ENCODE assay signal across 23 cellular contexts in the genomic region with DNA sequence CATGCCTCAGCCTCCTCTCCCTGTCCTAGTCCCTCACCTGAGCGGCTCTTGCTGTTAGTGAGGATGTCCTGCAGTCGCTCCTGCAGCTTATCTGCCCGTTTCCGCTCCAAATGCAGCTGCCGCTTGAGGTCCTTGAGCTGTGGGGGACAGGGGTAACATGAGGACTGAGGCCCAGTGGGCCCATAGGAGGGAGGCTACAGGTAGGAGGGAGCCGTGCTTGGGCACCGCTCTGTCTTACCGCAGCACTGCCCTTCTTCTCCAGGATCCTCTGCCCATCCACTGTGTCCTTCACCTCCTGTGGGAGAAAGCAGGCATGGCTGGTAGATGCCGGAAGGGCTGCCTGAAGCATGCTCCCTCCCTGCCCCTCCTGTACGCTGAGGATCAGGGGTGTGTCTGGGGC. TPM values are rescaled to one million over a fixed set of nuclear protein-coding genes. Genes with fewer than 3 reads are reported as not detected.
DNase-seq lines count a peak whose midpoint lies in the region; ATAC-seq, FAIRE-seq and TF ChIP-seq lines count a peak whose summit lies in the region.
"Had no signal": no experiment of that assay in that cellular context is flagged by ENCODE, and none has a peak within 500 bp of the region (broad histone marks: within the 10 kb centered on the region; RNA-seq: fewer than 3 reads in every experiment).

No MANE protein-coding gene starts in this region.

- H3K4me2 ChIP-seq in K562 (ENCODE audit: insufficient read depth, low read length) (no peak overlapping the region), hepatocyte (no peak overlapping the region)
- H3K4me2 ChIP-seq: BLaER1 treated with 17β-estradiol and CSF1 and Interleukin-3, amounts not matched to agents 10 nM and 100 nM had no signal

- in situ Hi-C loops in K562 (cut with MboI) = no loop called here

- H3K9me1 ChIP-seq in K562 (ENCODE audit: control insufficient read depth, insufficient read depth, low read length) = no peaks in the 10 kb centered on the region

- H3K4me1 Mint-ChIP-seq in stimulated activated effector memory CD8-positive, alpha-beta T cell treated with anti-CD3 and anti-CD28 coated beads, Interleukin-12 subunit alpha, Interleukin-12 subunit beta, amount 100 ng/mL, for 72 hours = no peaks in the 10 kb centered on the region
- no peaks in the 10 kb centered on the region; the same call in 1 of the 2 replicates for H3K4me1 Mint-ChIP-seq in HFFc6 (ENCODE audit: low read depth)
- H3K4me1 Mint-ChIP-seq: B cell had no signal

- H3K4me3 Mint-ChIP-seq in stimulated activated effector memory CD8-positive, alpha-beta T cell treated with anti-CD3 and anti-CD28 coated beads, Interleukin-12 subunit alpha, Interleukin-12 subunit beta, amount 100 ng/mL, for 72 hours = no peak overlapping the region
- no peak overlapping the region for H3K4me3 Mint-ChIP-seq in HFFc6
- H3K4me3 Mint-ChIP-seq: B cell; CD4-positive, alpha-beta T cell; CD8-positive, alpha-beta T cell had no signal

- no peaks in the 10 kb centered on the region for H4K20me1 ChIP-seq in K562 (replicated peaks; ENCODE audit: control insufficient read depth, insufficient read depth, low read length)
- no peaks in the 10 kb centered on the region for H4K20me1 ChIP-seq in hepatocyte (ENCODE audit: insufficient read depth, poor library complexity, severe bottlenecking)

- TF ChIP-seq RAD21 in K562 (CRISPR knock-in tag; conservative IDR thresholded peaks at IDR 0.05 in 1 of 2, IDR thresholded peaks at IDR 0.05 in 1 of 2) = no peak

- H3K9me3 ChIP-seq in HEK293 (ENCODE audit: control insufficient read depth, insufficient read depth, low read depth, low read length) = no peaks in the 10 kb centered on the region
- no peaks in the 10 kb centered on the region for H3K9me3 ChIP-seq in K562 (replicated peaks; ENCODE audit: control insufficient read depth, insufficient read depth, low read depth, low read length)
- no peaks in the 10 kb centered on the region for H3K9me3 ChIP-seq in hepatocyte (ENCODE audit: low read depth)
- H3K9me3 ChIP-seq: BLaER1 treated with 17β-estradiol and CSF1 and Interleukin-3, amounts not matched to agents 10 nM and 100 nM; Caco-2 had no signal

- H3K27ac ChIP-seq in HEK293 (ENCODE audit: extremely low read depth, low read depth, low read length) (no peak overlapping the region), K562 (ENCODE audit: extremely low read depth, low read depth, low read length) (no peak overlapping the region; the same call in 2 of the 3 replicates), hepatocyte (no peak overlapping the region)
- H3K27ac ChIP-seq: BLaER1 treated with 17β-estradiol and CSF1 and Interleukin-3, amounts not matched to agents 10 nM and 100 nM; C4-2B had no signal

- no peaks in the 10 kb centered on the region for H3K9me3 Mint-ChIP-seq in stimulated activated effector memory CD8-positive, alpha-beta T cell treated with anti-CD3 and anti-CD28 coated beads, Interleukin-12 subunit alpha, Interleukin-12 subunit beta, amount 100 ng/mL, for 72 hours
- no peaks in the 10 kb centered on the region for H3K9me3 Mint-ChIP-seq in HFFc6
- H3K9me3 Mint-ChIP-seq: CD4-positive, alpha-beta T cell; CD8-positive, alpha-beta T cell had no signal

- H3K4me3 ChIP-seq in HEK293 (ENCODE audit: low read depth, low read length) (no peak overlapping the region), K562 (no peak overlapping the region), hepatocyte (no peak overlapping the region)
- H3K4me3 ChIP-seq: BLaER1 treated with 17β-estradiol and CSF1 and Interleukin-3, amounts not matched to agents 10 nM and 100 nM had no signal

- H3K79me2 ChIP-seq in K562 (ENCODE audit: control insufficient read depth, insufficient read depth, low read length) = no peaks in the 10 kb centered on the region
- H3K79me2 ChIP-seq in hepatocyte = no peaks in the 10 kb centered on the region

- no TSS peak for BruUV-seq in K562 (replicated peaks; lab: Mats Ljungman, UMichigan)

- DNase-seq in K562 (ENCODE audit: extremely low read depth in 1 of 4, low spot score in 3 of 4) = no peak
- no peak for DNase-seq in stimulated activated effector memory CD8-positive, alpha-beta T cell treated with anti-CD3 and anti-CD28 coated beads, Interleukin-12 subunit alpha, Interleukin-12 subunit beta, amount 100 ng/mL, for 72 hours (ENCODE audit: low spot score in 2 of 2)
- no peak for DNase-seq in HuH-7.5 (ENCODE audit: low spot score)
- DNase-seq in hepatocyte (ENCODE audit: low spot score) = no peak
- DNase-seq in HFFc6 = no peak
- DNase-seq: 8988T; AML-193; Caco-2; Calu3; CD4-positive, alpha-beta T cell; CD8-positive, alpha-beta T cell; DMS79 treated with DMSO at 0.1 percent for 48 hours; GF-D8 had no signal

- H2AFZ ChIP-seq in K562 (ENCODE audit: low read depth, low read length) (no peak overlapping the region), hepatocyte (no peak overlapping the region)

- POLR2A ChIA-PET in HEK293 (lab: Yijun Ruan, JAX) = no interaction called here
- POLR2A ChIA-PET in K562 (lab: Yijun Ruan, JAX) = interaction anchor here (0.6 to 1.2 kb wide), 2 partner anchors 9 to 149 kb away, joined by 3 read pairs; no protein-coding TSS in a partner anchor

- H3K36me3 Mint-ChIP-seq in stimulated activated effector memory CD8-positive, alpha-beta T cell treated with anti-CD3 and anti-CD28 coated beads, Interleukin-12 subunit alpha, Interleukin-12 subunit beta, amount 100 ng/mL, for 72 hours = peaks cover 96% of the 10 kb centered on the region
- H3K36me3 Mint-ChIP-seq in HFFc6 (ENCODE audit: low read depth) = peaks cover 24% of the 10 kb centered on the region

- 93% methylated on average over 2 of the region's 10 CpGs for WGBS in K562 (ENCODE audit: insufficient coverage, low coverage, missing lambda C conversion rate)
- 91% methylated on average over 10 of the region's 10 CpGs for WGBS in hepatocyte (ENCODE audit: low lambda C conversion rate, missing lambda C conversion rate)

- TF ChIP-seq POLR2A in K562 (conservative IDR thresholded peaks at IDR 0.05) = no peak

- CTCF ChIA-PET in HEK293 (lab: Yijun Ruan, JAX) (no interaction called here), K562 (lab: Yijun Ruan, JAX; ENCODE audit: low intra/inter-chr PET ratio) (no interaction called here)

- FAIRE-seq in K562 (lab: Jason Lieb, UNC) = no peak
- FAIRE-seq: A204.1, D721Med, G401.6, GM12891, GM19239 had no signal

- intact Hi-C loops in K562 (cut with micrococcal nuclease) = no loop called here

- no peaks in the 10 kb centered on the region; the same call in 1 of the 2 replicates for H3K27me3 Mint-ChIP-seq in HFFc6 (ENCODE audit: insufficient read depth)
- H3K27me3 Mint-ChIP-seq: B cell; CD4-positive, alpha-beta T cell had no signal

- H3K36me3 ChIP-seq in HEK293 (ENCODE audit: control insufficient read depth in 2 of 2, insufficient read depth in 1 of 2, low read length in 2 of 2) (peaks cover 31 to 67% of the 10 kb centered on the region in 2 experiments), K562 (ENCODE audit: control insufficient read depth, insufficient read depth, low read length) (peaks cover 59% of the 10 kb centered on the region; the same call in 2 of the 3 replicates), hepatocyte (replicated peaks; ENCODE audit: insufficient read depth, low read depth) (no peaks in the 10 kb centered on the region)

- peak overlapping the region in 1 of 2 experiments; percentile 43; a peak in 2 of 4 replicates for H3K9ac ChIP-seq in K562 (ENCODE audit: insufficient read depth in 1 of 2, low read depth in 2 of 2, low read length in 2 of 2)
- H3K9ac ChIP-seq: BLaER1 treated with 17β-estradiol and CSF1 and Interleukin-3, amounts not matched to agents 10 nM and 100 nM had no signal

- TF ChIP-seq CTCF in HEK293 (tag by site-specific recombination; IDR thresholded peaks at IDR 0.05) (no peak), K562 (IDR thresholded peaks at IDR 0.05 in 2 of 3, conservative IDR thresholded peaks at IDR 0.05 in 1 of 3; ENCODE audit: insufficient read depth in 2 of 3, low read depth in 1 of 3, low read length in 3 of 3) (no peak), hepatocyte (IDR thresholded peaks at IDR 0.05; ENCODE audit: poor library complexity) (no peak), HFFc6 (IDR thresholded peaks at IDR 0.05) (no peak)

- ATAC-seq in K562 (peak; percentile 55), HG02763 (IDR thresholded peaks at IDR 0.05; ENCODE audit: unreplicated experiment) (no peak)
- ATAC-seq in stimulated activated effector memory CD8-positive, alpha-beta T cell treated with anti-CD3 and anti-CD28 coated beads, Interleukin-12 subunit alpha, Interleukin-12 subunit beta, amount 100 ng/mL, for 72 hours = no peak
- ATAC-seq: CD8-positive, alpha-beta T cell had no signal

- H3K4me1 ChIP-seq in HEK293 (ENCODE audit: control insufficient read depth, insufficient read depth, low read length) (no peaks in the 10 kb centered on the region), K562 (replicated peaks in 1 of 2; ENCODE audit: control insufficient read depth in 2 of 2, insufficient read depth in 2 of 2, low read length in 2 of 2) (peaks cover 5 to 9% of the 10 kb centered on the region in 2 experiments; a peak in 3 of 5 replicates), hepatocyte (ENCODE audit: insufficient read depth) (no peaks in the 10 kb centered on the region)
- H3K4me1 ChIP-seq: Caco-2 had no signal

- H3K27ac Mint-ChIP-seq in stimulated activated effector memory CD8-positive, alpha-beta T cell treated with anti-CD3 and anti-CD28 coated beads, Interleukin-12 subunit alpha, Interleukin-12 subunit beta, amount 100 ng/mL, for 72 hours = peak overlapping the region; percentile 53
- H3K27ac Mint-ChIP-seq in HFFc6 = no peak overlapping the region
- H3K27ac Mint-ChIP-seq: B cell; CD4-positive, alpha-beta T cell; CD8-positive, alpha-beta T cell had no signal

- H3K27me3 ChIP-seq in K562 (ENCODE audit: control insufficient read depth in 2 of 2, insufficient read depth in 2 of 2, low read length in 2 of 2) = no peaks in the 10 kb centered on the region
- no peaks in the 10 kb centered on the region for H3K27me3 ChIP-seq in hepatocyte

- no peaks in the 10 kb centered on the region for H3K9me2 ChIP-seq in hepatocyte (replicated peaks; ENCODE audit: insufficient read depth)

- TF ChIP-seq EP300 in K562 (IDR thresholded peaks at IDR 0.05; ENCODE audit: low read length) = no peak

RNA-seq across cellular contexts. Expression of a gene that starts 9.5 kb away (rescaled TPM):
- total RNA-seq in K562 (2011; cell fraction: chromatin; rRNA removed; ENCODE audit: low replicate concordance) = 6.1 and 10.2 TPM in 2 replicates
- total RNA-seq in K562 (2011; cell fraction: nucleolus; rRNA removed) = 3.3 and 3.7 TPM in 2 replicates
- 4.0 and 5.6 TPM in 2 replicates for total RNA-seq in K562 (2011; cell fraction: nucleoplasm; rRNA removed)
- total RNA-seq in K562 (2014; rRNA removed) (0.20 TPM in 1 of 2 replicates, not detected in the other), K562 (2014; rRNA removed; fragmentation: Illumina TruSeq; extraction: Trizol) (0.16 and 0.22 TPM in 2 replicates), K562 (2015; rRNA removed; fragmentation: Illumina TruSeq; extraction: Trizol) (0.19 and 0.36 TPM in 2 replicates), K562 (2021) (0.75 and 0.83 TPM in 2 replicates), hepatocyte (0.64 and 0.87 TPM in 2 replicates)
- polyA plus RNA-seq in K562 (2011; rRNA removed) (0.42 and 0.72 TPM in 2 replicates), K562 (2014; fragmentation: Illumina TruSeq; extraction: Trizol) (0.78 and 0.83 TPM in 2 replicates), K562 (2014; fragmentation: Nextera tagmentation; extraction: Ambion mirVana) (under 1 TPM; 0.06 to 0.14 TPM), K562 (2014; rRNA removed) (0.39 and 0.60 TPM in 2 replicates), hepatocyte (2.0 and 3.2 TPM in 2 replicates)
- 0.31 and 0.49 TPM in 2 replicates for polyA plus RNA-seq in K562 (2011; cell fraction: cytosol; rRNA removed)
- polyA plus RNA-seq in K562 (2011; cell fraction: nucleus; rRNA removed) = 5.4 and 6.7 TPM in 2 replicates
- polyA plus RNA-seq in K562 (2012) = 0.76 and 3.4 TPM in 2 replicates
- polyA minus RNA-seq in K562 (2011; rRNA and poly(A)+ RNA removed) = 0.32 and 0.51 TPM in 2 replicates
- polyA minus RNA-seq in K562 (2011; cell fraction: cytosol; rRNA and poly(A)+ RNA removed) = 0.48 TPM in 1 of 2 replicates, not detected in the other
- polyA minus RNA-seq in K562 (2011; cell fraction: nucleus; rRNA and poly(A)+ RNA removed) = 0.67 and 1.00 TPM in 2 replicates
- 1 to 10 TPM; 3.0 to 6.2 (median 5.4) TPM for total RNA-seq in HFFc6 (2021; fragmentation: NEBNext Ultra II Directional; extraction: Animal tissue kit (Norgen Biotek cat#: 25700))

RNA-seq across cellular contexts. Expression of a gene that starts 20.9 kb away (rescaled TPM):
- total RNA-seq in K562 (2011; cell fraction: chromatin; rRNA removed; ENCODE audit: low replicate concordance) = 195 and 197 TPM in 2 replicates
- 52.9 and 55.0 TPM in 2 replicates for total RNA-seq in K562 (2011; cell fraction: nucleolus; rRNA removed)
- total RNA-seq in K562 (2011; cell fraction: nucleoplasm; rRNA removed) = 112 and 180 TPM in 2 replicates
- total RNA-seq in K562 (2014; rRNA removed) = 21.7 and 24.0 TPM in 2 replicates
- 15.3 and 16.2 TPM in 2 replicates for total RNA-seq in K562 (2014; rRNA removed; fragmentation: Illumina TruSeq; extraction: Trizol)
- total RNA-seq in K562 (2015; rRNA removed; fragmentation: Illumina TruSeq; extraction: Trizol) = 18.4 and 20.8 TPM in 2 replicates
- 27.4 and 37.5 TPM in 2 replicates for total RNA-seq in K562 (2021)
- 28.8 and 31.9 TPM in 2 replicates for polyA plus RNA-seq in K562 (2011; rRNA removed)
- 15.3 and 19.5 TPM in 2 replicates for polyA plus RNA-seq in K562 (2011; cell fraction: cytosol; rRNA removed)
- polyA plus RNA-seq in K562 (2011; cell fraction: nucleus; rRNA removed) = 159 and 162 TPM in 2 replicates
- polyA plus RNA-seq in K562 (2012) = 26.9 and 43.0 TPM in 2 replicates
- 27.3 and 31.0 TPM in 2 replicates for polyA plus RNA-seq in K562 (2014; fragmentation: Illumina TruSeq; extraction: Trizol)
- 1 to 10 TPM; 4.1 to 4.6 TPM for polyA plus RNA-seq in K562 (2014; fragmentation: Nextera tagmentation; extraction: Ambion mirVana)
- polyA plus RNA-seq in K562 (2014; rRNA removed) = 41.6 and 42.4 TPM in 2 replicates
- polyA minus RNA-seq in K562 (2011; rRNA and poly(A)+ RNA removed) = 26.0 and 41.0 TPM in 2 replicates
- polyA minus RNA-seq in K562 (2011; cell fraction: cytosol; rRNA and poly(A)+ RNA removed) = 7.2 and 8.1 TPM in 2 replicates
- polyA minus RNA-seq in K562 (2011; cell fraction: nucleus; rRNA and poly(A)+ RNA removed) = 21.1 and 50.1 TPM in 2 replicates
- 17.8 and 20.2 TPM in 2 replicates for total RNA-seq in hepatocyte
- polyA plus RNA-seq in hepatocyte = 30.6 and 31.4 TPM in 2 replicates
- 10 to 100 TPM; 23.2 to 32.1 (median 27.5) TPM for total RNA-seq in HFFc6 (2021; fragmentation: NEBNext Ultra II Directional; extraction: Animal tissue kit (Norgen Biotek cat#: 25700))

RNA-seq across cellular contexts. Expression of a gene that starts 23.8 kb away (rescaled TPM):
- 120 and 216 TPM in 2 replicates for total RNA-seq in K562 (2011; cell fraction: chromatin; rRNA removed; ENCODE audit: low replicate concordance)
- total RNA-seq in K562 (2011; cell fraction: nucleolus; rRNA removed) = 104 TPM in 2 replicates
- 75.4 and 94.3 TPM in 2 replicates for total RNA-seq in K562 (2011; cell fraction: nucleoplasm; rRNA removed)
- 59.0 and 62.6 TPM in 2 replicates for total RNA-seq in K562 (2014; rRNA removed)
- 34.1 and 37.5 TPM in 2 replicates for total RNA-seq in K562 (2014; rRNA removed; fragmentation: Illumina TruSeq; extraction: Trizol)
- total RNA-seq in K562 (2015; rRNA removed; fragmentation: Illumina TruSeq; extraction: Trizol) = 38.3 and 38.7 TPM in 2 replicates
- total RNA-seq in K562 (2021) = 87.0 and 93.0 TPM in 2 replicates
- 97.4 and 102 TPM in 2 replicates for polyA plus RNA-seq in K562 (2011; rRNA removed)
- polyA plus RNA-seq in K562 (2011; cell fraction: cytosol; rRNA removed) = 65.4 and 83.9 TPM in 2 replicates
- 206 and 253 TPM in 2 replicates for polyA plus RNA-seq in K562 (2011; cell fraction: nucleus; rRNA removed)
- 78.2 and 87.9 TPM in 2 replicates for polyA plus RNA-seq in K562 (2012)
- polyA plus RNA-seq in K562 (2014; fragmentation: Illumina TruSeq; extraction: Trizol) = 86.9 and 99.8 TPM in 2 replicates
- polyA plus RNA-seq in K562 (2014; fragmentation: Nextera tagmentation; extraction: Ambion mirVana) = 1 to 10 TPM; 3.6 to 5.5 TPM
- 80.4 and 87.7 TPM in 2 replicates for polyA plus RNA-seq in K562 (2014; rRNA removed)
- 73.1 and 111 TPM in 2 replicates for polyA minus RNA-seq in K562 (2011; rRNA and poly(A)+ RNA removed)
- 52.2 and 59.6 TPM in 2 replicates for polyA minus RNA-seq in K562 (2011; cell fraction: cytosol; rRNA and poly(A)+ RNA removed)
- 25.6 and 31.1 TPM in 2 replicates for polyA minus RNA-seq in K562 (2011; cell fraction: nucleus; rRNA and poly(A)+ RNA removed)
- total RNA-seq in hepatocyte = 27.7 and 32.5 TPM in 2 replicates
- 49.9 and 51.2 TPM in 2 replicates for polyA plus RNA-seq in hepatocyte
- 10 to 100 TPM; 47.6 to 55.0 (median 52.7) TPM for total RNA-seq in HFFc6 (2021; fragmentation: NEBNext Ultra II Directional; extraction: Animal tissue kit (Norgen Biotek cat#: 25700))
